In the genomic region with DNA sequence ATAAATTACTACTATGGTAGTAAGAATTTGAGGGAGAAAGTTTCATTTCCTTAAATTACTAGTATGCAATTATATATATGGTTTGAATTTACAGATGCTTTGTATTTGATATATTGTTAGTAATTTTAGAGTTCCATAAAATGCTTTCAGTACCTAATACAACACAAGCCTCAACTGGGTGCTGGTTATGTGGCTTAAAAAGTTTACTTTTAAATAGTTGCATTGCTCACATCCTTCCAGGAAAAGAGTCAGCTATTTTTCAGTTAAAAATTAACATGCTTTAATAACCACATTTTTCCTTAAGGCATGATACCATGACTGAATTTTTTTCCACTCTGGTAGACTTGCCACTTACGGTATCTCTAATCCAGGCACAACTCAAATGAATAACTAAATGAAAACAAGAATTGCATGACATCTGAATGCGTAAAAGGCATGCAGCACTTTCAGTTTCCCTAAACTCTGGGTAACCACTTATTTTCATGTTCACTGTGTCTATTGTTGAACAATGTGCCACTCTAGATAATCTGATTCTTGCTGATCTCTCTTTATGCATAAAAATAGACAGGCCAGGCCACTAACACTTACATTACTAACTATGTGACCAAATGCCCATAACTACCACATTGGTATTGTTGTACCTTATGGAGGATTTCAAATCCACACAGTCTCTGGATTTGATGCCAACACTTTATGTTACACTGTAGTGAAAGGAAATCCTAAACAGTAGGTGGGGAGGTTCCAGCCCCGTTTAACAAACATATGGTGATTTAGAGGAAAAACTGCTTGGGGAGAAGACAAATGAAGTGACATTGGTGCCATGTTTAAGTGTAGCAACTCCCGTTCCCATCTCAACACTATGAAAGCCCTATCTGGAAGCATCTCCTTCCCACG, we compare ENCODE assay signal across 8 cellular contexts. TPM values are rescaled to one million over a fixed set of nuclear protein-coding genes. Genes with fewer than 3 reads are reported as not detected.
DNase-seq lines count a peak whose midpoint lies in the region; ATAC-seq and TF ChIP-seq lines count a peak whose summit lies in the region.

No MANE protein-coding gene starts in this region.

- H3K9me3 ChIP-seq in stomach = no peaks in the 10 kb centered on the region
- no peaks in the 10 kb centered on the region for H3K9me3 ChIP-seq in transverse colon

- TF ChIP-seq CTCF in GM12865 (IDR thresholded peaks at IDR 0.05; ENCODE audit: insufficient read depth, low read depth, low read length, missing control alignments) = no peak
- no peak for TF ChIP-seq CTCF in stomach (IDR thresholded peaks at IDR 0.05)
- TF ChIP-seq CTCF in transverse colon (IDR thresholded peaks at IDR 0.05) = no peak

- TF ChIP-seq POLR2A in stomach (IDR thresholded peaks at IDR 0.05) (no peak), transverse colon (IDR thresholded peaks at IDR 0.05) (no peak)

- TF ChIP-seq EP300 in stomach (IDR thresholded peaks at IDR 0.05) (no peak), transverse colon (IDR thresholded peaks at IDR 0.05; ENCODE audit: low read depth) (no peak)

- H3K27me3 Mint-ChIP-seq in IgD-negative memory B cell = no peaks in the 10 kb centered on the region

- in situ Hi-C loops in transverse colon (cut with MboI; ENCODE audit: low pct_ligation_motif_present in 1 of 4, low pct_unique_long_range_greater_than_20kb in 1 of 4, low sequenced_read_pairs in 3 of 4) = no loop called here

- no peaks in the 10 kb centered on the region for H3K27me3 ChIP-seq in stomach
- H3K27me3 ChIP-seq in transverse colon = no peaks in the 10 kb centered on the region

- H3K4me1 Mint-ChIP-seq in IgD-negative memory B cell = peaks cover 11 to 15% (median 11%) of the 10 kb centered on the region in 3 donors

- peak overlapping the region in 1 of 5 donors; percentile 71 for H3K27ac ChIP-seq in stomach
- no peak overlapping the region for H3K27ac ChIP-seq in transverse colon

- no peaks in the 10 kb centered on the region for H3K36me3 Mint-ChIP-seq in IgD-negative memory B cell

- H3K27ac Mint-ChIP-seq in IgD-negative memory B cell = peak overlapping the region in 1 of 3 donors; percentile 27

- H3K36me3 ChIP-seq in stomach (no peaks in the 10 kb centered on the region), transverse colon (no peaks in the 10 kb centered on the region)

- DNase-seq in GM12865 (ENCODE audit: low read depth) = peak; percentile 69
- peak; percentile 69 for DNase-seq in fibroblast of peridontal ligament (ENCODE audit: extremely low read depth)
- no peak for DNase-seq in middle frontal gyrus (ENCODE audit: extremely low spot score, low spot score)
- no peak for DNase-seq in cerebellar nuclear complex (lab: John Stamatoyannopoulos, UW)
- no peak for DNase-seq in stomach
- DNase-seq in transverse colon = no peak

- WGBS in stomach, 5 donors = 39 to 45% (median 43%) methylated on average over 5 of the region's 5 CpGs
- WGBS in transverse colon (ENCODE audit: low coverage in 1 of 2), 2 donors = 53 to 56% methylated on average over 5 of the region's 5 CpGs

- H3K4me1 ChIP-seq in stomach (peaks cover 0 to 5% (median 0%) of the 10 kb centered on the region in 4 donors), transverse colon (peaks cover 0 to 6% (median 0%) of the 10 kb centered on the region in 4 donors)

- peak overlapping the region; percentile 11; the same call in 1 of the 2 replicates for H3K4me3 ChIP-seq in GM12865 (ENCODE audit: low read depth, low read length)
- H3K4me3 ChIP-seq in stomach = no peak overlapping the region
- no peak overlapping the region for H3K4me3 ChIP-seq in transverse colon

- peak; percentile 97 for ATAC-seq in GM21447 (IDR thresholded peaks at IDR 0.05; ENCODE audit: unreplicated experiment)

- intact Hi-C loops in stomach (cut with DNase I; ENCODE audit: low total_unique reads) (no loop called here), transverse colon (cut with DNase I; ENCODE audit: low total_unique reads) (no loop called here)

- H3K4me3 Mint-ChIP-seq in IgD-negative memory B cell = peak overlapping the region in 3 of 4 donors; percentile 51 to 69 (median 56)

- H3K9me3 Mint-ChIP-seq in IgD-negative memory B cell = no peaks in the 10 kb centered on the region

RNA-seq across cellular contexts. Expression of gene SLC35F5, which starts 35.5 kb away (rescaled TPM):
- polyA plus RNA-seq in IgD-negative memory B cell (7.1 TPM), stomach (10 to 100 TPM in 2 of 3 donors, 1 to 10 TPM in 1; 8.7 to 15.1 (median 12.5) TPM)
- total RNA-seq in stomach (100 to 1,000 TPM in 3 of 5 donors, 10 to 100 TPM in 2; 91.7 to 399 (median 108) TPM), transverse colon (100 to 1,000 TPM in 3 of 4 donors, 10 to 100 TPM in 1; 83.2 to 165 (median 128) TPM)

Comparison
In these comparisons a context has a peak if more than half of its experiments do, and no peak if none do; other contexts are left out.
1. DNase-seq: peak in GM12865 (single experiment) and fibroblast of peridontal ligament (single experiment); none in middle frontal gyrus (single experiment), cerebellar nuclear complex (0 of 2), stomach (single experiment) and transverse colon (single experiment).